12 cellular contexts compared by ENCODE assay signal in the genomic region with DNA sequence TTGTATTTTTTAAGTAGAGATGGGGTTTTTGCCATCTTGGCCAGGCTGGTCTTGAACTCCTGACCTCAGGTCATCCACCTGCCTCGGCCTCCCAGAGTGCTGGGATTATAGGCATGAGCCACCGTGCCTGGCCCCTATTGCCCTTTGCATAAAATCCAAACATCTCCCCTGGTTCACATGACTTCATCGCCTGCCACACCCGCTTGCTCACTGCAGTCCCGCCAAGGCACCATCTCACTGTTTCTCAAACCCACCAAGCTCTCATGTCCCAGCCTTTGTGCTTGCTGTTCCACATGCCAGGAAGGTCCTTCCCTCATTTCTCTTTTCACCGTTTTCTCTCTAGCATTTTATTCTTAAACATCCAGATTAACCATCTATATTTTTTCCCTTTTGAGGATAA. TPM values are rescaled to one million over a fixed set of nuclear protein-coding genes. Genes with fewer than 3 reads are reported as not detected.
DNase-seq lines count a peak whose midpoint lies in the region; ATAC-seq, FAIRE-seq and TF ChIP-seq lines count a peak whose summit lies in the region.
"Had no signal": no experiment of that assay in that cellular context is flagged by ENCODE, and none has a peak within 500 bp of the region (broad histone marks: within the 10 kb centered on the region; RNA-seq: fewer than 3 reads in every experiment).

No MANE protein-coding gene starts in this region.

- no peak for TF ChIP-seq CTCF in PC-9 (conservative IDR thresholded peaks at IDR 0.05)
- no peak for TF ChIP-seq CTCF in bronchial epithelial cell (IDR thresholded peaks at IDR 0.05; ENCODE audit: insufficient read depth, low read length, severe bottlenecking)
- no peak for TF ChIP-seq CTCF in osteoblast (IDR thresholded peaks at IDR 0.05; ENCODE audit: extremely low read depth, low read depth, low read length)

- DNase-seq in T-helper 1 cell (no peak), PC-9 (peak in 1 of 2 experiments; percentile 59), bronchial epithelial cell (ENCODE audit: low read depth) (peak; percentile 71), osteoblast (ENCODE audit: insufficient read length, low spot score, missing footprints) (no peak), HPDE6-E6E7 (ENCODE audit: extremely low spot score) (no peak), frontal cortex (ENCODE audit: low spot score in 2 of 2) (no peak)
- DNase-seq: kidney, spleen had no signal

- no peaks in the 10 kb centered on the region for H3K9me2 ChIP-seq in PC-9 (ENCODE audit: insufficient read depth)

- FAIRE-seq in bronchial epithelial cell (lab: Jason Lieb, UNC) (no peak), frontal cortex (lab: Jason Lieb, UNC) (no peak)
- FAIRE-seq: A204.1, kidney had no signal

- H3K27me3 Mint-ChIP-seq in T-helper 1 cell treated with Interleukin-12 subunit alpha and Interleukin-12 subunit beta and Interleukin-4 antibody, amounts not matched to agents 30 μg/mL and 1 μg/mL, for 36 hours (ENCODE audit: low read depth), result no peaks in the 10 kb centered on the region

- H3K9me3 ChIP-seq in PC-9 (ENCODE audit: insufficient read depth, low read depth) (no peaks in the 10 kb centered on the region), osteoblast (ENCODE audit: low read depth, low read length) (no peaks in the 10 kb centered on the region)
- H3K9me3 ChIP-seq: spleen had no signal

- H3K4me1 ChIP-seq in PC-9 (replicated peaks; ENCODE audit: insufficient read depth) (peaks cover 62% of the 10 kb centered on the region), osteoblast (ENCODE audit: insufficient read depth, low read length) (peaks cover 34% of the 10 kb centered on the region)

- intact Hi-C loops in PC-9 (cut with micrococcal nuclease; ENCODE audit: unreplicated experiment), result no loop called here

- no TSS peak for BruUV-seq in PC-9 (replicated peaks; lab: Mats Ljungman, UMichigan)

- peak overlapping the region; percentile 31; the same call in 1 of the 2 replicates for H3K4me3 ChIP-seq in PC-9
- no peak overlapping the region for H3K4me3 ChIP-seq in bronchial epithelial cell (ENCODE audit: low read depth, low read length)
- no peak overlapping the region for H3K4me3 ChIP-seq in osteoblast (ENCODE audit: insufficient read depth, low read length)

- H2AFZ ChIP-seq in PC-9 (no peak overlapping the region), osteoblast (ENCODE audit: low read length) (no peak overlapping the region)

- H3K27ac Mint-ChIP-seq in T-helper 1 cell treated with Interleukin-12 subunit alpha and Interleukin-12 subunit beta and Interleukin-4 antibody, amounts not matched to agents 30 μg/mL and 1 μg/mL, for 36 hours, result peak overlapping the region; percentile 75

- peaks cover 53% of the 10 kb centered on the region for H3K4me1 Mint-ChIP-seq in T-helper 1 cell treated with Interleukin-12 subunit alpha and Interleukin-12 subunit beta and Interleukin-4 antibody, amounts not matched to agents 30 μg/mL and 1 μg/mL, for 36 hours (ENCODE audit: low read depth)

- peaks cover 30% of the 10 kb centered on the region for H3K36me3 Mint-ChIP-seq in T-helper 1 cell treated with Interleukin-12 subunit alpha and Interleukin-12 subunit beta and Interleukin-4 antibody, amounts not matched to agents 30 μg/mL and 1 μg/mL, for 36 hours (ENCODE audit: low read depth)

- H3K4me2 ChIP-seq in PC-9 (peak overlapping the region; percentile 80), osteoblast (ENCODE audit: insufficient read depth, low read length) (no peak overlapping the region)

- H3K27ac ChIP-seq in PC-9 (peak overlapping the region; percentile 100), osteoblast (ENCODE audit: low read depth, low read length) (peak overlapping the region; percentile 8)

- no peaks in the 10 kb centered on the region for H3K27me3 ChIP-seq in PC-9 (ENCODE audit: insufficient read depth, low read depth)
- no peaks in the 10 kb centered on the region for H3K27me3 ChIP-seq in bronchial epithelial cell (ENCODE audit: control insufficient read depth, insufficient read depth, low read length)
- no peaks in the 10 kb centered on the region for H3K27me3 ChIP-seq in osteoblast (ENCODE audit: insufficient read depth, low read length)
- H3K27me3 ChIP-seq: spleen had no signal

- no peak for ATAC-seq in GM21529 (IDR thresholded peaks at IDR 0.05; ENCODE audit: unreplicated experiment)

- POLR2A ChIA-PET in PC-9 (lab: Charles Lee; ENCODE audit: unreplicated experiment), result no interaction called here

- no peaks in the 10 kb centered on the region for H3K9me3 Mint-ChIP-seq in T-helper 1 cell treated with Interleukin-12 subunit alpha and Interleukin-12 subunit beta and Interleukin-4 antibody, amounts not matched to agents 30 μg/mL and 1 μg/mL, for 36 hours
- H3K9me3 Mint-ChIP-seq: neural crest cell had no signal

- H3K79me2 ChIP-seq in PC-9 (ENCODE audit: low read depth) (peaks cover 80% of the 10 kb centered on the region), osteoblast (ENCODE audit: insufficient read depth, low read length) (no peaks in the 10 kb centered on the region)

- H3F3A ChIP-seq in PC-9 (ENCODE audit: insufficient read depth, low read depth), result peaks cover 87% of the 10 kb centered on the region

- peak overlapping the region; percentile 48 for H3K4me3 Mint-ChIP-seq in T-helper 1 cell treated with Interleukin-12 subunit alpha and Interleukin-12 subunit beta and Interleukin-4 antibody, amounts not matched to agents 30 μg/mL and 1 μg/mL, for 36 hours
- H3K4me3 Mint-ChIP-seq: neural crest cell had no signal

- H4K20me1 ChIP-seq in PC-9 (ENCODE audit: insufficient read depth), result peaks cover 26% of the 10 kb centered on the region
- peaks cover 15% of the 10 kb centered on the region for H4K20me1 ChIP-seq in osteoblast (ENCODE audit: insufficient read depth, low read length)

- CTCF ChIA-PET in PC-9 (lab: Charles Lee), result interaction anchor here (0.6 kb wide), 1 partner anchor 273 kb away, joined by 6 read pairs; no protein-coding TSS in a partner anchor

- peaks cover 26% of the 10 kb centered on the region for H3K36me3 ChIP-seq in PC-9 (ENCODE audit: low read depth)
- H3K36me3 ChIP-seq in bronchial epithelial cell (ENCODE audit: control insufficient read depth, insufficient read depth, low read length), result peaks cover 4% of the 10 kb centered on the region
- H3K36me3 ChIP-seq in osteoblast (ENCODE audit: insufficient read depth, low read length), result peaks cover 3% of the 10 kb centered on the region

RNA-seq across cellular contexts. Expression of a gene that starts 9.7 kb away (rescaled TPM):
- total RNA-seq in PC-9 (2021), result 132 and 179 TPM in 2 replicates
- 15.5 and 27.7 TPM in 2 replicates for total RNA-seq in bronchial epithelial cell
- 6.2 and 8.3 TPM in 2 replicates for total RNA-seq in osteoblast
- 13.0 TPM for total RNA-seq in frontal cortex

RNA-seq across cellular contexts. Expression of a gene that starts 20.0 kb away (rescaled TPM):
- total RNA-seq in PC-9 (2021) (16.4 and 22.6 TPM in 2 replicates), bronchial epithelial cell (1.8 and 2.2 TPM in 2 replicates), osteoblast (5.0 and 5.8 TPM in 2 replicates), frontal cortex (2.4 TPM)
